Comparison of ENCODE assay signal across 13 cellular contexts in the genomic region with DNA sequence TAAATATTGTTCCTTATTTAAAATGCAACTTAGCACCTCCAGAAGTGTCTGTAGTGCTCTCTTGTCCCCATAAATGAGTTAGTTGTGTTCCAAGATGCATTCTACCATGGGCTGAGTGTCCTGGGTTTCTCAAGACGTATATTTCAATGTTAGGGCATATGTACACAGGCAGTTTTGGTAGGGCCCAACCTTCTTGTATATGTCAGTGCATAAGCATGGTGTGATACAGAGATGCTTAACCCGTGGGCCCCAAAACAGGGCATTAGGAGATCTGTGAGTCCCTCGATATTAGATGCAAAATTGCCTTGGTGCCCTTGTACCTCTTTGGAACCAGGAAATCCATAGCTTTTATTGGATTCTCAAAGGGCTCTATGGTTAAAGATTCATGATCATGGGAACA.
DNase-seq lines count a peak whose midpoint lies in the region; ATAC-seq and TF ChIP-seq lines count a peak whose summit lies in the region.
"Had no signal": no experiment of that assay in that cellular context is flagged by ENCODE, and none has a peak within 500 bp of the region (broad histone marks: within the 10 kb centered on the region; RNA-seq: fewer than 3 reads in every experiment).

No MANE protein-coding gene starts in this region.

- peaks cover 36% of the 10 kb centered on the region for H3K4me1 Mint-ChIP-seq in neural progenitor cell
- no peaks in the 10 kb centered on the region for H3K4me1 Mint-ChIP-seq in activated T-cell treated with anti-CD3 and anti-CD28 coated beads, Interleukin-2, amount 50 U/mL, for 24 hours (ENCODE audit: low read depth)
- H3K4me1 Mint-ChIP-seq: CD4-positive, CD25-positive, alpha-beta regulatory T cell; stimulated activated effector memory CD8-positive, alpha-beta T cell treated with anti-CD3 and anti-CD28 coated beads, Interleukin-12 subunit alpha, Interleukin-12 subunit beta, amount 100 ng/mL, for 72 hours had no signal

- H3K27me3 ChIP-seq in ACC112 (ENCODE audit: insufficient read depth, low read length) = no peaks in the 10 kb centered on the region
- H3K27me3 ChIP-seq in esophagus muscularis mucosa = no peaks in the 10 kb centered on the region
- H3K27me3 ChIP-seq in neural progenitor cell = no peaks in the 10 kb centered on the region
- H3K27me3 ChIP-seq: uterus had no signal

- ATAC-seq in GM19023 (IDR thresholded peaks at IDR 0.05; ENCODE audit: unreplicated experiment) = no peak
- ATAC-seq: effector memory CD8-positive, alpha-beta T cell had no signal

- H3K4me1 ChIP-seq in ACC112 (ENCODE audit: control insufficient read depth, insufficient read depth, low read length, unreplicated experiment) (peaks cover 20% of the 10 kb centered on the region), esophagus muscularis mucosa (peaks cover 5 to 19% (median 16%) of the 10 kb centered on the region in 4 donors), neural progenitor cell (peaks cover 15% of the 10 kb centered on the region)
- H3K4me1 ChIP-seq: uterus had no signal

- no peak overlapping the region for H3K9ac ChIP-seq in neural progenitor cell

- H3K4me3 ChIP-seq in ACC112 (ENCODE audit: low read depth, low read length) (no peak overlapping the region), esophagus muscularis mucosa (no peak overlapping the region), neural progenitor cell (no peak overlapping the region)
- H3K4me3 ChIP-seq: uterus had no signal

- H3F3A ChIP-seq in neural progenitor cell (ENCODE audit: low read depth) = no peaks in the 10 kb centered on the region

- no peak overlapping the region for H3K4me3 Mint-ChIP-seq in neural progenitor cell
- no peak overlapping the region for H3K4me3 Mint-ChIP-seq in activated T-cell treated with anti-CD3 and anti-CD28 coated beads, Interleukin-2, amount 50 U/mL, for 24 hours
- H3K4me3 Mint-ChIP-seq: CD4-positive, CD25-positive, alpha-beta regulatory T cell; effector memory CD8-positive, alpha-beta T cell; stimulated activated effector memory CD8-positive, alpha-beta T cell treated with anti-CD3 and anti-CD28 coated beads, Interleukin-12 subunit alpha, Interleukin-12 subunit beta, amount 100 ng/mL, for 72 hours had no signal

- no peak for TF ChIP-seq EP300 in esophagus muscularis mucosa (IDR thresholded peaks at IDR 0.05)

- no peaks in the 10 kb centered on the region for H3K36me3 Mint-ChIP-seq in neural progenitor cell
- H3K36me3 Mint-ChIP-seq in activated T-cell treated with anti-CD3 and anti-CD28 coated beads, Interleukin-2, amount 50 U/mL, for 24 hours (ENCODE audit: low read depth) = no peaks in the 10 kb centered on the region
- H3K36me3 Mint-ChIP-seq: CD4-positive, CD25-positive, alpha-beta regulatory T cell; stimulated activated effector memory CD8-positive, alpha-beta T cell treated with anti-CD3 and anti-CD28 coated beads, Interleukin-12 subunit alpha, Interleukin-12 subunit beta, amount 100 ng/mL, for 72 hours had no signal

- H4K20me1 ChIP-seq in neural progenitor cell (ENCODE audit: low read depth) = no peaks in the 10 kb centered on the region

- no peak overlapping the region for H3K4me2 ChIP-seq in neural progenitor cell

- H3K27ac Mint-ChIP-seq in neural progenitor cell = peak overlapping the region; percentile 91
- no peak overlapping the region for H3K27ac Mint-ChIP-seq in activated T-cell treated with anti-CD3 and anti-CD28 coated beads, Interleukin-2, amount 50 U/mL, for 24 hours
- H3K27ac Mint-ChIP-seq: effector memory CD8-positive, alpha-beta T cell; stimulated activated effector memory CD8-positive, alpha-beta T cell treated with anti-CD3 and anti-CD28 coated beads, Interleukin-12 subunit alpha, Interleukin-12 subunit beta, amount 100 ng/mL, for 72 hours had no signal

- H3K27ac ChIP-seq in ACC112 (ENCODE audit: low read depth, low read length) (peak overlapping the region; percentile 15; the same call in 1 of the 2 replicates), esophagus muscularis mucosa (replicated peaks in 1 of 4) (peak overlapping the region in 3 of 4 donors; percentile 6 to 44 (median 16)), neural progenitor cell (no peak overlapping the region)
- H3K27ac ChIP-seq: uterus had no signal

- no peaks in the 10 kb centered on the region for H3K9me3 Mint-ChIP-seq in neural progenitor cell
- no peaks in the 10 kb centered on the region for H3K9me3 Mint-ChIP-seq in activated T-cell treated with anti-CD3 and anti-CD28 coated beads, Interleukin-2, amount 50 U/mL, for 24 hours
- H3K9me3 Mint-ChIP-seq: CD4-positive, CD25-positive, alpha-beta regulatory T cell; effector memory CD8-positive, alpha-beta T cell; stimulated activated effector memory CD8-positive, alpha-beta T cell treated with anti-CD3 and anti-CD28 coated beads, Interleukin-12 subunit alpha, Interleukin-12 subunit beta, amount 100 ng/mL, for 72 hours had no signal

- H3K79me2 ChIP-seq in ACC112 (ENCODE audit: control insufficient read depth, insufficient read depth, low read length, unreplicated experiment) (no peaks in the 10 kb centered on the region), neural progenitor cell (ENCODE audit: low read depth) (no peaks in the 10 kb centered on the region)

- DNase-seq in RPMI7951 (ENCODE audit: low read depth) = peak; percentile 7
- no peak for DNase-seq in esophagus muscularis mucosa (ENCODE audit: extremely low spot score)
- no peak for DNase-seq in neural progenitor cell (ENCODE audit: low spot score)
- no peak for DNase-seq in superior temporal gyrus (ENCODE audit: extremely low spot score)
- no peak for DNase-seq in activated T-cell treated with anti-CD3 and anti-CD28 coated beads, Interleukin-2, amount 50 U/mL, for 24 hours
- DNase-seq in T1000 (lab: John Stamatoyannopoulos, UW) = no peak
- DNase-seq: CD4-positive, CD25-positive, alpha-beta regulatory T cell; effector memory CD8-positive, alpha-beta T cell; NCI-H1694 treated with DMSO at 0.1 percent for 48 hours had no signal

- peaks cover 8% of the 10 kb centered on the region for H3K27me3 Mint-ChIP-seq in neural progenitor cell (ENCODE audit: insufficient read depth, low read depth)
- no peaks in the 10 kb centered on the region for H3K27me3 Mint-ChIP-seq in activated T-cell treated with anti-CD3 and anti-CD28 coated beads, Interleukin-2, amount 50 U/mL, for 24 hours

- no peaks in the 10 kb centered on the region for H3K9me3 ChIP-seq in esophagus muscularis mucosa
- H3K9me3 ChIP-seq in neural progenitor cell (ENCODE audit: low read depth) = no peaks in the 10 kb centered on the region
- H3K9me3 ChIP-seq: uterus had no signal

- intact Hi-C loops in esophagus muscularis mucosa (cut with DNase I) = no loop called here

- no peak for TF ChIP-seq POLR2A in esophagus muscularis mucosa (IDR thresholded peaks at IDR 0.05; ENCODE audit: low read depth)

- TF ChIP-seq CTCF in esophagus muscularis mucosa (IDR thresholded peaks at IDR 0.05) = no peak
- no peak for TF ChIP-seq CTCF in neural progenitor cell (IDR thresholded peaks at IDR 0.05)

- H3K36me3 ChIP-seq in ACC112 (ENCODE audit: insufficient read depth, low read length) (no peaks in the 10 kb centered on the region), esophagus muscularis mucosa (no peaks in the 10 kb centered on the region), neural progenitor cell (no peaks in the 10 kb centered on the region)
- H3K36me3 ChIP-seq: uterus had no signal

- H2AFZ ChIP-seq in ACC112 (ENCODE audit: low read length, unreplicated experiment) (no peak overlapping the region), neural progenitor cell (replicated peaks) (no peak overlapping the region)

- WGBS in esophagus muscularis mucosa = 96% methylated on average over 3 of the region's 3 CpGs
